ENCODE assay signal across 1 cellular context in genomic region chr4:86380176-86380724, GRCh38.
TF ChIP-seq lines count a peak whose summit lies in the region.

No MANE protein-coding gene starts in this region.

TF ChIP-seq in IMR-90, 13 proteins besides CTCF, POLR2A, EP300 and RAD21:
- no peak for TF ChIP-seq RFX5 (IDR thresholded peaks at IDR 0.05; ENCODE audit: low read depth, low read length)
- 0 out of 2 replicates have a peak, but pooled peaks have one; percentile 8 for TF ChIP-seq MAFK (IDR thresholded peaks at IDR 0.05; ENCODE audit: low read depth, low read length)
- TF ChIP-seq MXI1 (IDR thresholded peaks at IDR 0.05; ENCODE audit: borderline replicate concordance, low read depth, low read length), result no peak
- TF ChIP-seq CEBPB (IDR thresholded peaks at IDR 0.05; ENCODE audit: low read depth, low read length), result no peak
- no peak for TF ChIP-seq CHD1 (IDR thresholded peaks at IDR 0.05; ENCODE audit: low read depth, low read length)
